Comparison of ENCODE assay signal across 18 cellular contexts in the genomic region with DNA sequence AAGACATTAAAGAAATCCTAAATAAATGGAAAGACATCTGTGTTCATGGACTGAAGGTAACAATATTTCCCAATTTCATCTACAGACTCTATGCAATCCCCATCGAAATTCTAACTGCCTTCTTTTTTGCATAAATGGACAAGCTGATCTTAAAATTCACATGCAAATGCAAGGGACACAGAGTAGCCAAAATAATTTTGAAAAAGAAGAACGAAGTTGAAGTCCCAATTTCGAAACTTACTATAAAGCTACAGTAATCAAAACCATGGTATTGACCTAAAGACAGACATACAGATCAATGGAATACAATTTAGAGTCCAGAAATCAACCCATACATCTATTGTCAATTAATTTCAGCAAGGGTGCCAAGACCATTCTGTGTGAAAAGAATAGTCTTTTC. TPM values are rescaled to one million over a fixed set of nuclear protein-coding genes. Genes with fewer than 3 reads are reported as not detected.
DNase-seq lines count a peak whose midpoint lies in the region; ATAC-seq lines count a peak whose summit lies in the region.
"Had no signal": no experiment of that assay in that cellular context is flagged by ENCODE, and none has a peak within 500 bp of the region (broad histone marks: within the 10 kb centered on the region; RNA-seq: fewer than 3 reads in every experiment).

No MANE protein-coding gene starts in this region.

- no peaks in the 10 kb centered on the region for H3K36me3 Mint-ChIP-seq in CD8-positive, alpha-beta memory T cell
- H3K36me3 Mint-ChIP-seq in T-cell = no peaks in the 10 kb centered on the region
- no peaks in the 10 kb centered on the region for H3K36me3 Mint-ChIP-seq in memory B cell

- CTCF ChIA-PET in CD8-positive, alpha-beta memory T cell (lab: Charles Lee) = interaction anchor here (1.0 to 7.7 kb wide), 5 partner anchors 11 to 111 kb away, joined by 3 to 107 read pairs (median 53); a partner anchor contains a TSS
- CTCF ChIA-PET in T-cell (lab: Charles Lee) = interaction anchor here in 1 of 2 donors (0.6 kb wide), 1 partner anchor 98 kb away, joined by 5 read pairs; no protein-coding TSS in a partner anchor

- peak overlapping the region in 1 of 7 donors; percentile 27 for H3K4me3 Mint-ChIP-seq in CD8-positive, alpha-beta memory T cell
- H3K4me3 Mint-ChIP-seq in T-cell (peak overlapping the region in 1 of 3 donors; percentile 27), memory B cell (peak overlapping the region; percentile 89)

- peak overlapping the region; percentile 81 to 96 (median 93); a peak in 21 of 22 replicates for H3K4me2 ChIP-seq in BLaER1 treated with 17β-estradiol and CSF1 and Interleukin-3, amounts not matched to agents 10 nM and 100 nM
- H3K4me2 ChIP-seq: KMS-11 had no signal

- no peaks in the 10 kb centered on the region for H3K27me3 ChIP-seq in BLaER1 treated with 17β-estradiol and CSF1 and Interleukin-3, amounts not matched to agents 10 nM and 100 nM
- H3K27me3 ChIP-seq in CD8-positive, alpha-beta memory T cell (ENCODE audit: insufficient read depth, low read length, poor library complexity, severe bottlenecking) = no peaks in the 10 kb centered on the region
- H3K27me3 ChIP-seq: thyroid gland had no signal

- no peak for ATAC-seq in T-cell (replicated peaks in 1 of 4)
- no peak for ATAC-seq in memory B cell (ENCODE audit: low read depth)
- ATAC-seq: left lobe of liver had no signal

- peaks cover 83 to 100% (median 95%) of the 10 kb centered on the region in 10 experiments for H3K4me1 ChIP-seq in BLaER1 treated with 17β-estradiol and CSF1 and Interleukin-3, amounts not matched to agents 10 nM and 100 nM
- H3K4me1 ChIP-seq in CD8-positive, alpha-beta memory T cell (ENCODE audit: insufficient read depth, low read length) = peaks cover 69% of the 10 kb centered on the region

- H3K9me3 ChIP-seq in BLaER1 treated with 17β-estradiol and CSF1 and Interleukin-3, amounts not matched to agents 10 nM and 100 nM (replicated peaks in 1 of 11) = no peaks in the 10 kb centered on the region
- no peaks in the 10 kb centered on the region for H3K9me3 ChIP-seq in CD8-positive, alpha-beta memory T cell (ENCODE audit: low read length)
- H3K9me3 ChIP-seq: thyroid gland had no signal

- H3K27ac Mint-ChIP-seq in CD8-positive, alpha-beta memory T cell = peak overlapping the region in 7 of 8 donors; percentile 21 to 93 (median 63)
- peak overlapping the region; percentile 95 for H3K27ac Mint-ChIP-seq in T-cell
- peak overlapping the region; percentile 93 for H3K27ac Mint-ChIP-seq in memory B cell

- POLR2A ChIA-PET in CD8-positive, alpha-beta memory T cell (lab: Charles Lee) = interaction anchor here (1.0 kb wide), 1 partner anchor 14 kb away, joined by 3 read pairs; no protein-coding TSS in a partner anchor
- POLR2A ChIA-PET in T-cell (lab: Charles Lee) = interaction anchor here in 1 of 2 donors (0.7 to 0.9 kb wide), 2 partner anchors 16 to 37 kb away, joined by 4 to 7 read pairs; no protein-coding TSS in a partner anchor

- H3K36me3 ChIP-seq in BLaER1 treated with 17β-estradiol and CSF1 and Interleukin-3, amounts not matched to agents 10 nM and 100 nM = no peaks in the 10 kb centered on the region
- no peaks in the 10 kb centered on the region for H3K36me3 ChIP-seq in CD8-positive, alpha-beta memory T cell (ENCODE audit: insufficient read depth, low read length)
- H3K36me3 ChIP-seq: thyroid gland had no signal

- peak overlapping the region in 6 of 11 experiments; percentile 78 to 89 (median 84); a peak in 8 of 22 replicates for H3K9ac ChIP-seq in BLaER1 treated with 17β-estradiol and CSF1 and Interleukin-3, amounts not matched to agents 10 nM and 100 nM
- H3K9ac ChIP-seq: KMS-11 had no signal

- H3K4me1 Mint-ChIP-seq in CD8-positive, alpha-beta memory T cell = peaks cover 60 to 66% (median 62%) of the 10 kb centered on the region in 3 donors
- H3K4me1 Mint-ChIP-seq in T-cell (peaks cover 59 to 69% (median 68%) of the 10 kb centered on the region in 3 donors), memory B cell (peaks cover 49% of the 10 kb centered on the region)

- H3K4me3 ChIP-seq in BLaER1 treated with 17β-estradiol and CSF1 and Interleukin-3, amounts not matched to agents 10 nM and 100 nM = no peak overlapping the region; a peak in 1 of 20 replicates
- no peak overlapping the region for H3K4me3 ChIP-seq in CD8-positive, alpha-beta memory T cell (ENCODE audit: low read length)
- H3K4me3 ChIP-seq: thyroid gland had no signal

- no peaks in the 10 kb centered on the region for H3K27me3 Mint-ChIP-seq in CD8-positive, alpha-beta memory T cell
- H3K27me3 Mint-ChIP-seq in T-cell = no peaks in the 10 kb centered on the region
- H3K27me3 Mint-ChIP-seq in memory B cell = no peaks in the 10 kb centered on the region

- DNase-seq in CD8-positive, alpha-beta memory T cell = no peak
- DNase-seq in T-cell (no peak), memory B cell (ENCODE audit: low spot score in 2 of 2) (no peak), iPS-NIHi11 (ENCODE audit: low spot score) (no peak), NCI-H774 (lab: John Stamatoyannopoulos, UW) (no peak), NCI-H128 (lab: John Stamatoyannopoulos, UW; ENCODE audit: unreplicated experiment) (no peak)
- DNase-seq: activated effector memory CD4-positive, alpha-beta T cell treated with anti-CD3 and anti-CD28 coated beads, Interleukin-2, amount 50 U/mL, for 16 hours; GDM1; H7; NCI-H1092; NK-92 treated with Interleukin-12 subunit alpha and Interleukin-12 subunit beta, amount 100 ng/mL, for 24 hours; RPMI8226; stimulated activated CD8-positive, alpha-beta memory T cell treated with anti-CD3 and anti-CD28 coated beads, Interleukin-4, amount 100 ng/mL, for 48 hours had no signal

- H3K9me3 Mint-ChIP-seq in CD8-positive, alpha-beta memory T cell = no peaks in the 10 kb centered on the region
- H3K9me3 Mint-ChIP-seq in T-cell (no peaks in the 10 kb centered on the region), memory B cell (no peaks in the 10 kb centered on the region)

- no peaks in the 10 kb centered on the region for H4K20me1 ChIP-seq in BLaER1 treated with 17β-estradiol and CSF1 and Interleukin-3, amounts not matched to agents 10 nM and 100 nM

- peak overlapping the region in 9 of 11 experiments; percentile 88 to 98 (median 96); a peak in 17 of 22 replicates for H3K27ac ChIP-seq in BLaER1 treated with 17β-estradiol and CSF1 and Interleukin-3, amounts not matched to agents 10 nM and 100 nM
- no peak overlapping the region for H3K27ac ChIP-seq in CD8-positive, alpha-beta memory T cell (ENCODE audit: low read depth, low read length)
- H3K27ac ChIP-seq: KMS-11 had no signal

RNA-seq across cellular contexts. Expression of a gene that starts 16.4 kb away (rescaled TPM):
- 100 to 1,000 TPM; 110 to 111 TPM for total RNA-seq in CD8-positive, alpha-beta memory T cell
- polyA plus RNA-seq in CD8-positive, alpha-beta memory T cell = 470 TPM
- 100 to 1,000 TPM in 4 of 5 donors, 10 to 100 TPM in 1; 94.0 to 140 (median 138) TPM for total RNA-seq in T-cell
- total RNA-seq: H7, NCI-H460 had no signal

RNA-seq across cellular contexts. Expression of a gene that starts 23.5 kb away (rescaled TPM):
- 10 to 100 TPM; 29.1 to 32.0 TPM for total RNA-seq in CD8-positive, alpha-beta memory T cell
- 131 TPM for polyA plus RNA-seq in CD8-positive, alpha-beta memory T cell
- total RNA-seq in T-cell = 10 to 100 TPM; 22.6 to 77.0 (median 60.3) TPM

RNA-seq across cellular contexts. Expression of a gene that starts 42.2 kb away (rescaled TPM):
- 10 to 100 TPM; 26.7 to 29.6 TPM for total RNA-seq in CD8-positive, alpha-beta memory T cell
- polyA plus RNA-seq in CD8-positive, alpha-beta memory T cell = 10.0 TPM
- total RNA-seq in T-cell = 10 to 100 TPM; 64.6 to 92.2 (median 75.8) TPM

RNA-seq across cellular contexts. Expression of a gene that starts 44.4 kb away (rescaled TPM):
- 1 to 10 TPM in 1 of 2 experiments, under 1 TPM in 1; 0.51 to 1.4 TPM for total RNA-seq in CD8-positive, alpha-beta memory T cell
- polyA plus RNA-seq in CD8-positive, alpha-beta memory T cell = not detected
- 1 to 10 TPM in 2 of 5 donors, under 1 TPM in 2, not detected in 1; 0.56 to 1.6 (median 1.2) TPM for total RNA-seq in T-cell

RNA-seq across cellular contexts. Expression of a gene that starts 53.0 kb away (rescaled TPM):
- under 1 TPM; 0.77 to 0.93 TPM for total RNA-seq in CD8-positive, alpha-beta memory T cell
- 0.49 TPM for polyA plus RNA-seq in CD8-positive, alpha-beta memory T cell
- total RNA-seq in T-cell = 1 to 10 TPM; 1.0 to 3.4 (median 2.6) TPM
